13 cellular contexts compared by ENCODE assay signal in genomic region chr10:110876788-110877187, GRCh38.
"Had no signal": no experiment of that assay in that cellular context is flagged by ENCODE, and none has a peak within 500 bp of the region (broad histone marks: within the 10 kb centered on the region; RNA-seq: fewer than 3 reads in every experiment).

No MANE protein-coding gene starts in this region.

- H3K27me3 Mint-ChIP-seq: activated CD4-positive, alpha-beta T cell treated with anti-CD3 and anti-CD28 coated beads, Interleukin-2, amount 10 ng/mL, durations not matched to agents 7 days and 5 days; natural killer cell treated with Interleukin-12 subunit alpha and Interleukin-12 subunit beta and Interleukin-15 and Interleukin-18, amount 100 ng/mL, for 72 hours; type B pancreatic cell had no signal

- H3K4me3 Mint-ChIP-seq: activated CD4-positive, alpha-beta T cell treated with anti-CD3 and anti-CD28 coated beads, Interleukin-2, amount 10 ng/mL, durations not matched to agents 7 days and 5 days; activated naive CD4-positive, alpha-beta T cell treated with anti-CD3 and anti-CD28 coated beads for 36 hours; natural killer cell treated with Interleukin-12 subunit alpha and Interleukin-12 subunit beta and Interleukin-15 and Interleukin-18, amount 100 ng/mL, for 72 hours; type B pancreatic cell had no signal

- DNase-seq: activated CD4-positive, alpha-beta T cell treated with anti-CD3 and anti-CD28 coated beads, Interleukin-2, amount 10 ng/mL, durations not matched to agents 7 days and 5 days; activated naive CD4-positive, alpha-beta T cell treated with anti-CD3 and anti-CD28 coated beads for 36 hours; adrenal gland; dorsolateral prefrontal cortex; hypothalamus; kidney glomerular epithelial cell; mesenchymal stem cell; right cardiac atrium; stimulated activated naive CD8-positive, alpha-beta T cell treated with anti-CD3 and anti-CD28 coated beads, Interleukin-15, Interleukin-2, amounts not matched to agents 100 U/mL and 50 U/mL, for 24 hours had no signal

- H3K4me3 ChIP-seq: adrenal gland, cardiac muscle cell, dorsolateral prefrontal cortex, prostate gland had no signal

- H3K36me3 ChIP-seq: adrenal gland had no signal

- H3K27ac ChIP-seq: adrenal gland, cardiac muscle cell, dorsolateral prefrontal cortex had no signal

- H3K27me3 ChIP-seq: adrenal gland, cardiac muscle cell, dorsolateral prefrontal cortex had no signal

- ATAC-seq: natural killer cell treated with Interleukin-12 subunit alpha and Interleukin-12 subunit beta and Interleukin-15 and Interleukin-18, amount 100 ng/mL, for 72 hours; right cardiac atrium; stimulated activated naive CD8-positive, alpha-beta T cell treated with anti-CD3 and anti-CD28 coated beads, Interleukin-15, Interleukin-2, amounts not matched to agents 100 U/mL and 50 U/mL, for 24 hours had no signal

- H3K9me3 ChIP-seq: adrenal gland, prostate gland had no signal

- H3K27ac Mint-ChIP-seq: activated CD4-positive, alpha-beta T cell treated with anti-CD3 and anti-CD28 coated beads, Interleukin-2, amount 10 ng/mL, durations not matched to agents 7 days and 5 days; type B pancreatic cell had no signal
